9 cellular contexts compared by ENCODE assay signal in the genomic region with DNA sequence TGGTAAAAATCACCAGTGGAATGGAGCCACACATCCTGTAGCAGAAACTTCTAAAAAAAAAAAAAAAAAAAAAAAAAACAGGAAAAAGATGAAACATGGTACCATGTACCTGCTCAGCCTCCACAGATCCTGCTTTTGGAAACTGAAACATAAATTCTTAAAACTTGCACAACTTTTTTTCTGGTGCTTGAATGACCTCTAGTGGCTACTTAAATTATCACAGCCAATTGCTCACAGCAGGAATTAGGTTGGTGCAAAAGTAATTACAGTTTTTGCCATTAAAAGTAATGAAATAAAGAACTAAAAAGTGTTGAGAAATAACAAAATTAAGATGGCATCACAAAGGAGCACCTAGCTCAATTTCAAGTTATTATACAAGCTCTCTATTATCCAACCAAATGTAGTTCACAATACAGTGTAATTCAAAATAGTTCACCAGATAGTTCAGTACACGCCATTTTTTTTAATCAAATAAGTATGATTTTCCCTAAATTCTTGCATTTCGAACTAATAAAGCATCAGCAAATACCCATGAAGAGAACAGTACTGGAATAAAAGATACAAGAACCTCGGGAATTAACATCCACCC.
DNase-seq lines count a peak whose midpoint lies in the region; ATAC-seq and TF ChIP-seq lines count a peak whose summit lies in the region.
"Had no signal": no experiment of that assay in that cellular context is flagged by ENCODE, and none has a peak within 500 bp of the region (broad histone marks: within the 10 kb centered on the region; RNA-seq: fewer than 3 reads in every experiment).

No MANE protein-coding gene starts in this region.

- H3K9me3 ChIP-seq in gastroesophageal sphincter (no peaks in the 10 kb centered on the region), smooth muscle cell (replicated peaks; ENCODE audit: low read depth) (no peaks in the 10 kb centered on the region)

- no peak overlapping the region for H3K27ac Mint-ChIP-seq in activated CD8-positive, alpha-beta memory T cell treated with anti-CD3 and anti-CD28 coated beads, Interleukin-2, amount 10 ng/mL, durations not matched to agents 7 days and 5 days

- H3K36me3 ChIP-seq in gastroesophageal sphincter (no peaks in the 10 kb centered on the region), smooth muscle cell (ENCODE audit: low read depth) (no peaks in the 10 kb centered on the region)

- no peaks in the 10 kb centered on the region for H3K36me3 Mint-ChIP-seq in activated CD8-positive, alpha-beta memory T cell treated with anti-CD3 and anti-CD28 coated beads, Interleukin-2, amount 10 ng/mL, durations not matched to agents 7 days and 5 days

- CTCF ChIA-PET in activated CD8-positive, alpha-beta memory T cell treated with anti-CD3 and anti-CD28 coated beads, Interleukin-2, amount 10 ng/mL, durations not matched to agents 7 days and 5 days (lab: Charles Lee): interaction anchor here (1.6 to 2.9 kb wide), 2 partner anchors 1296 to 1301 kb away, joined by 4 to 13 read pairs; no protein-coding TSS in a partner anchor

- H3F3A ChIP-seq in smooth muscle cell (ENCODE audit: low read depth): no peaks in the 10 kb centered on the region

- no peaks in the 10 kb centered on the region for H4K20me1 ChIP-seq in smooth muscle cell (ENCODE audit: low read depth)

- no peak for TF ChIP-seq EP300 in gastroesophageal sphincter (IDR thresholded peaks at IDR 0.05)

- no peaks in the 10 kb centered on the region for H3K27me3 ChIP-seq in gastroesophageal sphincter
- H3K27me3 ChIP-seq in smooth muscle cell (ENCODE audit: low read depth): no peaks in the 10 kb centered on the region

- no peaks in the 10 kb centered on the region for H3K9me3 Mint-ChIP-seq in activated CD8-positive, alpha-beta memory T cell treated with anti-CD3 and anti-CD28 coated beads, Interleukin-2, amount 10 ng/mL, durations not matched to agents 7 days and 5 days (ENCODE audit: low read depth)

- WGBS in gastroesophageal sphincter (ENCODE audit: low coverage in 1 of 2), 2 donors: 59 to 68% methylated on average over 3 of the region's 3 CpGs
- WGBS in smooth muscle cell (ENCODE audit: low lambda C conversion rate): 56% methylated on average over 3 of the region's 3 CpGs

- H3K4me3 ChIP-seq in gastroesophageal sphincter: no peak overlapping the region
- no peak overlapping the region for H3K4me3 ChIP-seq in smooth muscle cell
- H3K4me3 ChIP-seq: skin epidermis had no signal

- H2AFZ ChIP-seq in smooth muscle cell (ENCODE audit: low read depth): no peak overlapping the region

- H3K27ac ChIP-seq in gastroesophageal sphincter (no peak overlapping the region), smooth muscle cell (ENCODE audit: low read depth) (no peak overlapping the region)
- H3K27ac ChIP-seq: skin epidermis had no signal

- peak; percentile 71 to 85 (median 79) for TF ChIP-seq CTCF in gastroesophageal sphincter (IDR thresholded peaks at IDR 0.05)
- peak; percentile 72 for TF ChIP-seq CTCF in smooth muscle cell (IDR thresholded peaks at IDR 0.05; ENCODE audit: borderline replicate concordance, insufficient read depth, poor library complexity, severe bottlenecking)

- H3K4me1 ChIP-seq in gastroesophageal sphincter (no peaks in the 10 kb centered on the region), smooth muscle cell (ENCODE audit: low read depth) (no peaks in the 10 kb centered on the region)

- no peak for TF ChIP-seq POLR2A in gastroesophageal sphincter (IDR thresholded peaks at IDR 0.05)

- DNase-seq in EL (peak; percentile 39), HuH-7 (ENCODE audit: low spot score) (peak; percentile 31), SW480 (ENCODE audit: low spot score) (peak; percentile 58), smooth muscle cell (lab: John Stamatoyannopoulos, UW; ENCODE audit: unreplicated experiment) (no peak), 8988T (no peak)
- no peak for DNase-seq in stimulated activated naive CD8-positive, alpha-beta T cell treated with anti-CD3 and anti-CD28 coated beads, Interleukin-15, Interleukin-2, amounts not matched to agents 100 U/mL and 50 U/mL, for 24 hours
- no peak for DNase-seq in activated CD8-positive, alpha-beta memory T cell treated with anti-CD3 and anti-CD28 coated beads, Interleukin-2, amount 10 ng/mL, durations not matched to agents 7 days and 5 days

- ATAC-seq in gastroesophageal sphincter: no peak
- no peak for ATAC-seq in stimulated activated naive CD8-positive, alpha-beta T cell treated with anti-CD3 and anti-CD28 coated beads, Interleukin-15, Interleukin-2, amounts not matched to agents 100 U/mL and 50 U/mL, for 24 hours
- no peak for ATAC-seq in activated CD8-positive, alpha-beta memory T cell treated with anti-CD3 and anti-CD28 coated beads, Interleukin-2, amount 10 ng/mL, durations not matched to agents 7 days and 5 days

- no peaks in the 10 kb centered on the region for H3K27me3 Mint-ChIP-seq in activated CD8-positive, alpha-beta memory T cell treated with anti-CD3 and anti-CD28 coated beads, Interleukin-2, amount 10 ng/mL, durations not matched to agents 7 days and 5 days

- H3K4me3 Mint-ChIP-seq in activated CD8-positive, alpha-beta memory T cell treated with anti-CD3 and anti-CD28 coated beads, Interleukin-2, amount 10 ng/mL, durations not matched to agents 7 days and 5 days: no peak overlapping the region

- H3K4me2 ChIP-seq in smooth muscle cell: no peak overlapping the region

- no peaks in the 10 kb centered on the region for H3K79me2 ChIP-seq in smooth muscle cell (ENCODE audit: low read depth)

- no peak overlapping the region for H3K9ac ChIP-seq in smooth muscle cell (ENCODE audit: low read depth)

- no peaks in the 10 kb centered on the region for H3K4me1 Mint-ChIP-seq in activated CD8-positive, alpha-beta memory T cell treated with anti-CD3 and anti-CD28 coated beads, Interleukin-2, amount 10 ng/mL, durations not matched to agents 7 days and 5 days

Comparison
In these comparisons a context has a peak if more than half of its experiments do, and no peak if none do; other contexts are left out.
1. DNase-seq: peak in EL (single experiment), HuH-7 (single experiment) and SW480 (single experiment); none in smooth muscle cell (single experiment), stimulated activated naive CD8-positive, alpha-beta T cell treated with anti-CD3 and anti-CD28 coated beads, Interleukin-15, Interleukin-2, amounts not matched to agents 100 U/mL and 50 U/mL, for 24 hours (single experiment), activated CD8-positive, alpha-beta memory T cell treated with anti-CD3 and anti-CD28 coated beads, Interleukin-2, amount 10 ng/mL, durations not matched to agents 7 days and 5 days (single experiment) and 8988T (single experiment).